Comparison of ENCODE assay signal across 8 cellular contexts in genomic region chr12:76559277-76560082, GRCh38. TPM values are rescaled to one million over a fixed set of nuclear protein-coding genes. Genes with fewer than 3 reads are reported as not detected.
DNase-seq lines count a peak whose midpoint lies in the region; ATAC-seq and TF ChIP-seq lines count a peak whose summit lies in the region.

A gene with protein sequence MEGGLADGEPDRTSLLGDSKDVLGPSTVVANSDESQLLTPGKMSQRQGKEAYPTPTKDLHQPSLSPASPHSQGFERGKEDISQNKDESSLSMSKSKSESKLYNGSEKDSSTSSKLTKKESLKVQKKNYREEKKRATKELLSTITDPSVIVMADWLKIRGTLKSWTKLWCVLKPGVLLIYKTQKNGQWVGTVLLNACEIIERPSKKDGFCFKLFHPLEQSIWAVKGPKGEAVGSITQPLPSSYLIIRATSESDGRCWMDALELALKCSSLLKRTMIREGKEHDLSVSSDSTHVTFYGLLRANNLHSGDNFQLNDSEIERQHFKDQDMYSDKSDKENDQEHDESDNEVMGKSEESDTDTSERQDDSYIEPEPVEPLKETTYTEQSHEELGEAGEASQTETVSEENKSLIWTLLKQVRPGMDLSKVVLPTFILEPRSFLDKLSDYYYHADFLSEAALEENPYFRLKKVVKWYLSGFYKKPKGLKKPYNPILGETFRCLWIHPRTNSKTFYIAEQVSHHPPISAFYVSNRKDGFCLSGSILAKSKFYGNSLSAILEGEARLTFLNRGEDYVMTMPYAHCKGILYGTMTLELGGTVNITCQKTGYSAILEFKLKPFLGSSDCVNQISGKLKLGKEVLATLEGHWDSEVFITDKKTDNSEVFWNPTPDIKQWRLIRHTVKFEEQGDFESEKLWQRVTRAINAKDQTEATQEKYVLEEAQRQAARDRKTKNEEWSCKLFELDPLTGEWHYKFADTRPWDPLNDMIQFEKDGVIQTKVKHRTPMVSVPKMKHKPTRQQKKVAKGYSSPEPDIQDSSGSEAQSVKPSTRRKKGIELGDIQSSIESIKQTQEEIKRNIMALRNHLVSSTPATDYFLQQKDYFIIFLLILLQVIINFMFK (minus strand): TSS chr12:76559771. CDS start chr12:76487551, 72,220 bp downstream.

- H3K4me1 ChIP-seq in CD4-positive, CD25-positive, alpha-beta regulatory T cell (ENCODE audit: control insufficient read depth, insufficient read depth, low read length, poor library complexity, severe bottlenecking) = peaks cover 43% of the 10 kb centered on the region
- H3K4me1 ChIP-seq in right lobe of liver = peaks cover 0 to 23% (median 11%) of the 10 kb centered on the region in 4 donors

- TF ChIP-seq POLR2A in right lobe of liver (IDR thresholded peaks at IDR 0.05) = peak; percentile 97

- peak; percentile 90 to 95 (median 91) for DNase-seq in CD4-positive, CD25-positive, alpha-beta regulatory T cell
- DNase-seq in NCI-H774 (lab: John Stamatoyannopoulos, UW) = peak; percentile 96
- peak; percentile 98 for DNase-seq in activated CD4-positive, alpha-beta T cell treated with anti-CD3 and anti-CD28 coated beads, Interleukin-2, amount 50 U/mL, for 48 hours
- DNase-seq in dermis microvascular lymphatic vessel endothelial cell (ENCODE audit: low read depth in 2 of 2) = peak; percentile 73 to 93
- peak; percentile 98 for DNase-seq in right lobe of liver
- DNase-seq in stimulated activated CD4-positive, alpha-beta T cell treated with anti-CD3 and anti-CD28 coated beads, Interleukin-4, amount 100 ng/mL, for 4 hours = peak; percentile 94 to 97

- TF ChIP-seq CTCF in right lobe of liver (IDR thresholded peaks at IDR 0.05) = peak in 3 of 4 donors; percentile 17 to 42 (median 30)

- peak; percentile 82 to 86 for ATAC-seq in CD4-positive, CD25-positive, alpha-beta regulatory T cell (ENCODE audit: low read depth in 2 of 2)
- ATAC-seq in GM19397 (IDR thresholded peaks at IDR 0.05; ENCODE audit: unreplicated experiment) = peak; percentile 81
- ATAC-seq in HG03571 (IDR thresholded peaks at IDR 0.05; ENCODE audit: unreplicated experiment) = peak; percentile 71
- peak; percentile 94 to 98 (median 96) for ATAC-seq in right lobe of liver

- peaks cover 4% of the 10 kb centered on the region for H3K36me3 Mint-ChIP-seq in CD4-positive, CD25-positive, alpha-beta regulatory T cell

- WGBS in right lobe of liver (ENCODE audit: insufficient coverage, low coverage, low lambda C conversion rate, missing lambda C conversion rate) = 0% methylated on average over 24 of the region's 85 CpGs

- no peaks in the 10 kb centered on the region for H3K27me3 ChIP-seq in CD4-positive, CD25-positive, alpha-beta regulatory T cell (ENCODE audit: control insufficient read depth, insufficient read depth, low read length)
- H3K27me3 ChIP-seq in right lobe of liver = no peaks in the 10 kb centered on the region

- H3K9me3 ChIP-seq in CD4-positive, CD25-positive, alpha-beta regulatory T cell (ENCODE audit: control insufficient read depth in 2 of 2, low read length in 2 of 2) = no peaks in the 10 kb centered on the region
- H3K9me3 ChIP-seq in right lobe of liver = no peaks in the 10 kb centered on the region

- peak within 1 kb of the TSS; percentile 91 for H3K27ac ChIP-seq in CD4-positive, CD25-positive, alpha-beta regulatory T cell (ENCODE audit: insufficient read depth, low read length, poor library complexity, severe bottlenecking)
- H3K27ac ChIP-seq in right lobe of liver = peak within 1 kb of the TSS; percentile 93 to 98 (median 97)

- peak within 1 kb of the TSS; percentile 98 for H3K4me3 ChIP-seq in CD4-positive, CD25-positive, alpha-beta regulatory T cell (ENCODE audit: low read depth, low read length)
- H3K4me3 ChIP-seq in right lobe of liver = peak within 1 kb of the TSS; percentile 80 to 95 (median 87)

- peaks cover 27 to 57% (median 37%) of the 10 kb centered on the region in 4 donors for H3K4me1 Mint-ChIP-seq in CD4-positive, CD25-positive, alpha-beta regulatory T cell

- no peaks in the 10 kb centered on the region for H3K36me3 ChIP-seq in CD4-positive, CD25-positive, alpha-beta regulatory T cell (ENCODE audit: control insufficient read depth, insufficient read depth, low read length)
- H3K36me3 ChIP-seq in right lobe of liver = no peaks in the 10 kb centered on the region

- no peaks in the 10 kb centered on the region for H3K27me3 Mint-ChIP-seq in CD4-positive, CD25-positive, alpha-beta regulatory T cell

- peak within 1 kb of the TSS; percentile 97 to 99 (median 97) for H3K4me3 Mint-ChIP-seq in CD4-positive, CD25-positive, alpha-beta regulatory T cell

- intact Hi-C loops in right lobe of liver (cut with DNase I) = no loop called here

- no peaks in the 10 kb centered on the region for H3K9me3 Mint-ChIP-seq in CD4-positive, CD25-positive, alpha-beta regulatory T cell

- peak within 1 kb of the TSS; percentile 93 to 97 (median 97) for H3K27ac Mint-ChIP-seq in CD4-positive, CD25-positive, alpha-beta regulatory T cell

RNA-seq across cellular contexts. Expression of the gene that starts here (rescaled TPM):
- total RNA-seq in CD4-positive, CD25-positive, alpha-beta regulatory T cell = 195 TPM
- 100 to 1,000 TPM; 129 to 187 (median 153) TPM for polyA plus RNA-seq in CD4-positive, CD25-positive, alpha-beta regulatory T cell
- total RNA-seq in dermis microvascular lymphatic vessel endothelial cell (26.8 and 36.9 TPM in 2 replicates), right lobe of liver (10 to 100 TPM; 20.2 to 29.1 (median 24.2) TPM)

Comparison
In these comparisons a context has a peak if more than half of its experiments do, and no peak if none do; other contexts are left out.
1. Peak in every context shown above with its lines: DNase-seq, ATAC-seq, H3K4me3 ChIP-seq and H3K27ac ChIP-seq.